In the genomic region with DNA sequence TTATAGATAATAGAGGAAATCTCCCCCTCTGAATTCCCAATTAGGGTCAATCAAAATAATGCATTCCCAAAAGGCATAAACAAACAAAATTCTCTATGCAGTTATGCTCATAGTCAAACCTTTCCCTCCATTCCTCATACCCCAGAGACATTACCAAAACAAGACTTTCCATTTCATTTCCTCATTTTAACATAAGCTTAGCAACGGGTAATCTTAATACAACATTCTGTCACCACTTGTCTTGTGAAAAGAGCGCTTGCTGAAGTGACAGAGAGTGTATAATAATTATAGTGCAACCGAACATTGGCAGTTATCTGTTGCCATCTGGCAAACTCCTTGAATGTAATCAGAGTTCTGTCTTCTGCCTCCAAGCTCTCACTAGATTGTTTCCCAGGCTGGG, we compare ENCODE assay signal across 26 cellular contexts. TPM values are rescaled to one million over a fixed set of nuclear protein-coding genes. Genes with fewer than 3 reads are reported as not detected.
DNase-seq lines count a peak whose midpoint lies in the region; ATAC-seq, FAIRE-seq and TF ChIP-seq lines count a peak whose summit lies in the region.
"Had no signal": no experiment of that assay in that cellular context is flagged by ENCODE, and none has a peak within 500 bp of the region (broad histone marks: within the 10 kb centered on the region; RNA-seq: fewer than 3 reads in every experiment).

No MANE protein-coding gene starts in this region.

- no peaks in the 10 kb centered on the region for H3K36me3 ChIP-seq in neural progenitor cell
- H3K36me3 ChIP-seq: BLaER1, MG63, Peyer's patch had no signal

- H4K20me1 ChIP-seq in neural progenitor cell (ENCODE audit: low read depth) = no peaks in the 10 kb centered on the region
- H4K20me1 ChIP-seq: BLaER1 had no signal

- FAIRE-seq in H54 (lab: Jason Lieb, UNC) = no peak
- FAIRE-seq: A204.1, TTC549 had no signal

- no peak overlapping the region for H3K27ac Mint-ChIP-seq in neural progenitor cell
- H3K27ac Mint-ChIP-seq: activated CD4-positive, alpha-beta T cell treated with anti-CD3 and anti-CD28 coated beads, Interleukin-2, amount 10 ng/mL, durations not matched to agents 7 days and 5 days; effector memory CD8-positive, alpha-beta T cell; stimulated activated naive CD8-positive, alpha-beta T cell treated with anti-CD3 and anti-CD28 coated beads, Interleukin-15, amount 100 ng/mL, for 72 hours; type B pancreatic cell had no signal

- TF ChIP-seq CTCF in neural progenitor cell (IDR thresholded peaks at IDR 0.05) = no peak

- no peaks in the 10 kb centered on the region for H3K27me3 ChIP-seq in neural progenitor cell
- H3K27me3 ChIP-seq: BLaER1, Peyer's patch had no signal

- H3K4me3 Mint-ChIP-seq in neural progenitor cell = no peak overlapping the region
- H3K4me3 Mint-ChIP-seq: activated CD4-positive, alpha-beta T cell treated with anti-CD3 and anti-CD28 coated beads, Interleukin-2, amount 10 ng/mL, durations not matched to agents 7 days and 5 days; effector memory CD8-positive, alpha-beta T cell; stimulated activated naive CD8-positive, alpha-beta T cell treated with anti-CD3 and anti-CD28 coated beads, Interleukin-15, amount 100 ng/mL, for 72 hours; type B pancreatic cell had no signal

- H3K9ac ChIP-seq in neural progenitor cell = no peak overlapping the region
- H3K9ac ChIP-seq: BLaER1 had no signal

- no peak overlapping the region for H2AFZ ChIP-seq in neural progenitor cell (replicated peaks)

- H3K36me3 Mint-ChIP-seq in neural progenitor cell = no peaks in the 10 kb centered on the region
- H3K36me3 Mint-ChIP-seq: type B pancreatic cell had no signal

- H3K4me1 ChIP-seq in neural progenitor cell = peaks cover 10% of the 10 kb centered on the region
- H3K4me1 ChIP-seq: BLaER1, Peyer's patch had no signal

- no peak overlapping the region for H3K4me3 ChIP-seq in neural progenitor cell
- H3K4me3 ChIP-seq: BLaER1, MG63, Peyer's patch had no signal

- H3K27ac ChIP-seq in neural progenitor cell = no peak overlapping the region
- H3K27ac ChIP-seq: BLaER1, HL-60, Peyer's patch had no signal

- H3K4me1 Mint-ChIP-seq in neural progenitor cell = peaks cover 8% of the 10 kb centered on the region
- H3K4me1 Mint-ChIP-seq: activated CD4-positive, alpha-beta T cell treated with anti-CD3 and anti-CD28 coated beads, Interleukin-2, amount 10 ng/mL, durations not matched to agents 7 days and 5 days; stimulated activated naive CD8-positive, alpha-beta T cell treated with anti-CD3 and anti-CD28 coated beads, Interleukin-15, amount 100 ng/mL, for 72 hours had no signal

- no peaks in the 10 kb centered on the region for H3K9me3 ChIP-seq in neural progenitor cell (ENCODE audit: low read depth)
- H3K9me3 ChIP-seq: BLaER1, MG63, Peyer's patch had no signal

- peak overlapping the region; percentile 27 for H3K4me2 ChIP-seq in neural progenitor cell
- H3K4me2 ChIP-seq: BLaER1 had no signal

- DNase-seq in NCI-H82 (lab: John Stamatoyannopoulos, UW) = peak; percentile 11
- no peak for DNase-seq in NCI-H82 treated with DMSO at 0.1 percent for 48 hours (lab: John Stamatoyannopoulos, UW; ENCODE audit: unreplicated experiment)
- peak; percentile 60 for DNase-seq in NCI-H1694 treated with DMSO at 0.1 percent for 48 hours (lab: John Stamatoyannopoulos, UW)
- DNase-seq in NOMO-1 (lab: John Stamatoyannopoulos, UW; ENCODE audit: unreplicated experiment in 2 of 2) = peak; percentile 4 to 47
- no peak for DNase-seq in neural progenitor cell (ENCODE audit: low spot score)
- no peak for DNase-seq in H54 (ENCODE audit: insufficient read length, low spot score)
- DNase-seq: activated CD4-positive, alpha-beta T cell treated with anti-CD3 and anti-CD28 coated beads, Interleukin-2, amount 10 ng/mL, durations not matched to agents 7 days and 5 days; activated naive CD4-positive, alpha-beta T cell treated with Interleukin-2 at 50 U/mL for 16 hours; cerebellar nuclear complex; effector memory CD8-positive, alpha-beta T cell; GOT3; IMR-90; MG63; Peyer's patch; stimulated activated CD4-positive, alpha-beta T cell treated with anti-CD3 and anti-CD28 coated beads, Interleukin-1b, Interleukin-23, amount 100 ng/mL, for 48 hours; stimulated activated naive CD8-positive, alpha-beta T cell treated with anti-CD3 and anti-CD28 coated beads, Interleukin-15, amount 100 ng/mL, for 72 hours had no signal

- H3K9me3 Mint-ChIP-seq in neural progenitor cell = no peaks in the 10 kb centered on the region
- H3K9me3 Mint-ChIP-seq: activated CD4-positive, alpha-beta T cell treated with anti-CD3 and anti-CD28 coated beads, Interleukin-2, amount 10 ng/mL, durations not matched to agents 7 days and 5 days; effector memory CD8-positive, alpha-beta T cell; stimulated activated naive CD8-positive, alpha-beta T cell treated with anti-CD3 and anti-CD28 coated beads, Interleukin-15, amount 100 ng/mL, for 72 hours; type B pancreatic cell had no signal

- no peaks in the 10 kb centered on the region for H3F3A ChIP-seq in neural progenitor cell (ENCODE audit: low read depth)

- no peaks in the 10 kb centered on the region for H3K79me2 ChIP-seq in neural progenitor cell (ENCODE audit: low read depth)

- H3K27me3 Mint-ChIP-seq in neural progenitor cell (ENCODE audit: insufficient read depth, low read depth) = peaks cover 7% of the 10 kb centered on the region

- ATAC-seq in GM19397 (IDR thresholded peaks at IDR 0.05; ENCODE audit: unreplicated experiment) (no peak), HG02610 (IDR thresholded peaks at IDR 0.05; ENCODE audit: unreplicated experiment) (no peak)
- ATAC-seq: effector memory CD8-positive, alpha-beta T cell; sciatic nerve; SK-N-SH treated with all-trans-retinoic acid at 6 μM for 48 hours; stimulated activated naive CD8-positive, alpha-beta T cell treated with anti-CD3 and anti-CD28 coated beads, Interleukin-15, amount 100 ng/mL, for 72 hours had no signal

- no peak for TF ChIP-seq POLR2A in H54 (IDR thresholded peaks at IDR 0.05; ENCODE audit: low read depth, low read length)

RNA-seq across cellular contexts. Expression of gene SLN, which starts 1.2 kb away (rescaled TPM):
- not detected in 2 replicates for total RNA-seq in neural progenitor cell (ENCODE audit: low replicate concordance)
- total RNA-seq: activated CD4-positive, alpha-beta T cell treated with anti-CD3 and anti-CD28 coated beads, Interleukin-2, amount 10 ng/mL, durations not matched to agents 7 days and 5 days; IMR-90; omental fat pad; Peyer's patch; sciatic nerve had no signal

Comparison
In these comparisons a context has a peak if more than half of its experiments do, and no peak if none do; other contexts are left out.
1. DNase-seq: peak in NCI-H82 (single experiment), NCI-H1694 treated with DMSO at 0.1 percent for 48 hours (single experiment) and NOMO-1 (2 of 2); none in NCI-H82 treated with DMSO at 0.1 percent for 48 hours (single experiment), neural progenitor cell (single experiment) and H54 (single experiment).